8 cellular contexts compared by ENCODE assay signal in the genomic region with DNA sequence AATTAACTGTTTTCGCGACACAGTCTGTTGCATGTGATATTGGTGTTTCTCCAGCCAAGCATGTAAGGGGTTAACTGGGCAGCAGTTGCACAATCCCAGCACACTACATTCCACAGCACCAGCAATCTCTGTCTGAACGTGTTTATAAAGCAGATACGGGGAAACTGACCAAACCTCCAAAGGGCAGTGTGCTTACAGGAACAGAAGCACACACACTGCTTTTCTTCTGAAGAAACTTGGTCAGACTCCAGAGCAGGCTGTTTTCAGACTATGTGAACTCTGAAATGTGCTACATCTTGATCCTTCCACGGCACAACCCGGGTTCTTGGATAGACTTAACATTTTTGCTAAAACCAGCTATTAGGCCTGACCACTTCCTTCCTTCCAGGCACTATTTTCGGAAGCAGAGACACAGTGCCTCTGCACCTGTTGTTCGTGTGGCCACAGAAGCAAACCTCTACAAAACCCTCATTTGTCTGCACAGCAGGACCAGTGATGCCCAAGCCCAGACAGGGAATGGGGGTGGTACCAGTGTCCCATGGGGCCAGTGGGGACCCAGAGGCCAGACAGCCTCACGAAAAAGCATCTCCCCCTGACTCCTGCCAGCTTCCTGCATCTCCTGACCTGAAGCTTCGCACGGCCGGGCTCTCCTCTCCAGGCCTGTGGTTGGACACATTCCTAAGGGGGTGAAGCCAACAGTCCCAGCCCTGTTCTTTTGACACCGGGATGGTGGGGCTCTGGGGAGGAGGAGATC.
DNase-seq lines count a peak whose midpoint lies in the region; ATAC-seq and TF ChIP-seq lines count a peak whose summit lies in the region.

No MANE protein-coding gene starts in this region.

- ATAC-seq in GM21737 (IDR thresholded peaks at IDR 0.05; ENCODE audit: unreplicated experiment), result peak; percentile 72
- peak; percentile 78 for ATAC-seq in IMR-90 (ENCODE audit: low read depth)
- peak; percentile 83 to 84 for ATAC-seq in right cardiac atrium
- peak; percentile 65 for ATAC-seq in stimulated activated effector memory CD8-positive, alpha-beta T cell treated with anti-CD3 and anti-CD28 coated beads, Interleukin-12 subunit alpha, Interleukin-12 subunit beta, amount 100 ng/mL, for 72 hours

- H2BK20ac ChIP-seq in IMR-90 (ENCODE audit: low read depth, low read length), result peak overlapping the region; percentile 76

- intact Hi-C loops in IMR-90 (cut with micrococcal nuclease) (loop anchor here (1.0 to 10.0 kb wide), 3 partner anchors 65 to 261 kb away; a partner anchor contains a TSS), right cardiac atrium (cut with DNase I) (loop anchor here in 2 of 4 donors (5.0 to 10.0 kb wide), 3 partner anchors 37 to 151 kb away; no protein-coding TSS in a partner anchor)

- peaks cover 10% of the 10 kb centered on the region for H3K36me3 Mint-ChIP-seq in activated naive CD8-positive, alpha-beta T cell
- peaks cover 32% of the 10 kb centered on the region for H3K36me3 Mint-ChIP-seq in stimulated activated effector memory CD8-positive, alpha-beta T cell treated with anti-CD3 and anti-CD28 coated beads, Interleukin-12 subunit alpha, Interleukin-12 subunit beta, amount 100 ng/mL, for 72 hours

- H3K4me1 Mint-ChIP-seq in activated naive CD8-positive, alpha-beta T cell (ENCODE audit: low read depth), result peaks cover 54% of the 10 kb centered on the region
- peaks cover 49% of the 10 kb centered on the region for H3K4me1 Mint-ChIP-seq in stimulated activated effector memory CD8-positive, alpha-beta T cell treated with anti-CD3 and anti-CD28 coated beads, Interleukin-12 subunit alpha, Interleukin-12 subunit beta, amount 100 ng/mL, for 72 hours

- peak overlapping the region; percentile 10 for H2AK9ac ChIP-seq in IMR-90 (replicated peaks; ENCODE audit: low read depth, low read length, poor library complexity)

- H2BK15ac ChIP-seq in IMR-90 (ENCODE audit: low read depth, low read length), result peak overlapping the region; percentile 94; the same call in 2 of the 3 replicates

- H3K56ac ChIP-seq in IMR-90 (ENCODE audit: extremely low read depth, insufficient read depth, low read length), result peak overlapping the region; percentile 82

- H3K18ac ChIP-seq in IMR-90 (ENCODE audit: low read depth, low read length), result peak overlapping the region; percentile 41

- TF ChIP-seq RAD21 in IMR-90 (IDR thresholded peaks at IDR 0.05; ENCODE audit: low read length), result 0 out of 2 replicates have a peak, but pooled peaks have one; percentile 3

- peak overlapping the region; percentile 73 for H3K27ac Mint-ChIP-seq in activated naive CD8-positive, alpha-beta T cell
- H3K27ac Mint-ChIP-seq in stimulated activated effector memory CD8-positive, alpha-beta T cell treated with anti-CD3 and anti-CD28 coated beads, Interleukin-12 subunit alpha, Interleukin-12 subunit beta, amount 100 ng/mL, for 72 hours, result peak overlapping the region; percentile 67

- peak overlapping the region; percentile 92 for H3K27ac ChIP-seq in IMR-90 (ENCODE audit: insufficient read depth, low read length)
- peak overlapping the region; percentile 54 for H3K27ac ChIP-seq in right cardiac atrium (ENCODE audit: low read length)

- peak overlapping the region; percentile 95 for H2AK5ac ChIP-seq in IMR-90 (ENCODE audit: low read depth, low read length)

- no peaks in the 10 kb centered on the region for H3K9me3 ChIP-seq in IMR-90 (ENCODE audit: control insufficient read depth, insufficient read depth, low read length)
- no peaks in the 10 kb centered on the region for H3K9me3 ChIP-seq in right cardiac atrium (ENCODE audit: control insufficient read depth, low read length)

- peak; percentile 41; the same call in 1 of the 2 replicates for TF ChIP-seq POLR2A in IMR-90 (IDR thresholded peaks at IDR 0.05; ENCODE audit: low read depth, low read length)

- peak overlapping the region; percentile 42 for H3K4me3 Mint-ChIP-seq in activated naive CD8-positive, alpha-beta T cell
- peak overlapping the region; percentile 33 for H3K4me3 Mint-ChIP-seq in stimulated activated effector memory CD8-positive, alpha-beta T cell treated with anti-CD3 and anti-CD28 coated beads, Interleukin-12 subunit alpha, Interleukin-12 subunit beta, amount 100 ng/mL, for 72 hours

- H4K20me1 ChIP-seq in IMR-90 (ENCODE audit: insufficient read depth, low read length), result peaks cover 8% of the 10 kb centered on the region

- H3K4ac ChIP-seq in IMR-90 (ENCODE audit: low read depth, low read length), result peak overlapping the region; percentile 82

- H2BK120ac ChIP-seq in IMR-90 (ENCODE audit: low read depth, low read length), result peak overlapping the region; percentile 72

- H3K4me1 ChIP-seq in IMR-90 (ENCODE audit: control insufficient read depth, insufficient read depth, low read length), result peaks cover 27% of the 10 kb centered on the region
- H3K4me1 ChIP-seq in right cardiac atrium (ENCODE audit: control insufficient read depth, insufficient read depth, low read length), result peaks cover 37% of the 10 kb centered on the region

- peak overlapping the region; percentile 83 for H3K14ac ChIP-seq in IMR-90 (replicated peaks; ENCODE audit: low read depth, low read length)

- peak overlapping the region; percentile 67 to 93 for H4K8ac ChIP-seq in IMR-90 (ENCODE audit: low read depth in 2 of 2, low read length in 2 of 2)

- dilution Hi-C loops in IMR-90 (cut with HindIII; ENCODE audit: low sequenced_read_pairs, unreplicated experiment), result no loop called here

- POLR2A ChIA-PET in IMR-90 (lab: Charles Lee; ENCODE audit: unreplicated experiment), result interaction anchor here (0.5 kb wide), 1 partner anchor 119 kb away, joined by 3 read pairs; no protein-coding TSS in a partner anchor

- peak overlapping the region; percentile 59 for H4K5ac ChIP-seq in IMR-90 (ENCODE audit: low read depth, low read length)

- H3K36me3 ChIP-seq in IMR-90 (ENCODE audit: control insufficient read depth, insufficient read depth, low read length), result peaks cover 21% of the 10 kb centered on the region

- peak overlapping the region; percentile 0 for H2AFZ ChIP-seq in IMR-90 (replicated peaks; ENCODE audit: low read length, poor library complexity)

- peaks cover 5 to 26% of the 10 kb centered on the region in 2 experiments; a peak in 2 of 4 replicates for H3K79me1 ChIP-seq in IMR-90 (ENCODE audit: low read depth in 1 of 2, low read length in 2 of 2)

- no CpG with 5 or more reads among the region's 13 CpGs for WGBS in IMR-90 (ENCODE audit: extremely low coverage in 2 of 2, insufficient read length in 1 of 2), 2 experiments
- 9% methylated on average over 13 of the region's 13 CpGs for WGBS in right cardiac atrium

- DNase-seq in GM13977 (ENCODE audit: low spot score), result peak; percentile 33
- peak; percentile 96 for DNase-seq in IMR-90
- DNase-seq in right cardiac atrium, result peak in 2 of 3 donors; percentile 46 to 70
- peak in 1 of 2 donors; percentile 54 for DNase-seq in stimulated activated effector memory CD8-positive, alpha-beta T cell treated with anti-CD3 and anti-CD28 coated beads, Interleukin-12 subunit alpha, Interleukin-12 subunit beta, amount 100 ng/mL, for 72 hours (ENCODE audit: low spot score in 2 of 2)
- no peak for DNase-seq in activated CD4-positive, CD25-positive, alpha-beta regulatory T cell (lab: John Stamatoyannopoulos, UW)
- no peak for DNase-seq in DMS 273 (lab: John Stamatoyannopoulos, UW; ENCODE audit: unreplicated experiment)

- no peak for TF ChIP-seq CTCF in GM13977 (IDR thresholded peaks at IDR 0.05; ENCODE audit: extremely low read depth, insufficient read depth, missing control alignments)
- TF ChIP-seq CTCF in IMR-90 (conservative IDR thresholded peaks at IDR 0.05; ENCODE audit: low read depth, low read length), result no peak

- no peaks in the 10 kb centered on the region for H3K27me3 ChIP-seq in IMR-90 (ENCODE audit: control insufficient read depth, insufficient read depth, low read length)
- H3K27me3 ChIP-seq in right cardiac atrium (ENCODE audit: control insufficient read depth, insufficient read depth), result no peaks in the 10 kb centered on the region

- peak overlapping the region; percentile 82 for H3K23ac ChIP-seq in IMR-90 (ENCODE audit: low read depth, low read length)

- peak overlapping the region; percentile 62 for H4K91ac ChIP-seq in IMR-90 (ENCODE audit: insufficient read depth, low read depth, low read length)

- CTCF ChIA-PET in IMR-90 (lab: Yijun Ruan, JAX), result interaction anchor here (1.4 kb wide), 1 partner anchor 120 kb away, joined by 4 read pairs; no protein-coding TSS in a partner anchor

- no TSS peak for BruUV-seq in IMR-90 (replicated peaks; lab: Mats Ljungman, UMichigan)

- H3K4me2 ChIP-seq in IMR-90 (ENCODE audit: low read depth, low read length), result peak overlapping the region; percentile 49

- H3K4me3 ChIP-seq in IMR-90 (ENCODE audit: insufficient read depth, low read depth, low read length) (peak overlapping the region; percentile 17; the same call in 1 of the 2 replicates), right cardiac atrium (ENCODE audit: low read length) (peak overlapping the region; percentile 30)

- in situ Hi-C loops in GM13977 (cut with MboI; ENCODE audit: low pct_unique_long_range_greater_than_20kb, low sequenced_read_pairs, unreplicated experiment) (no loop called here), IMR-90 (cut with MboI; ENCODE audit: low sequenced_read_pairs) (no loop called here)

- peak overlapping the region; percentile 76 for H2BK5ac ChIP-seq in IMR-90 (ENCODE audit: low read depth, low read length, poor library complexity, severe bottlenecking)

- no peaks in the 10 kb centered on the region for H3K27me3 Mint-ChIP-seq in activated naive CD8-positive, alpha-beta T cell

- H3K9me1 ChIP-seq in IMR-90 (ENCODE audit: insufficient read depth, low read length), result peaks cover 32% of the 10 kb centered on the region

- peak overlapping the region; percentile 69 for H3K9ac ChIP-seq in IMR-90 (ENCODE audit: low read depth, low read length)

- no peaks in the 10 kb centered on the region for H3K9me3 Mint-ChIP-seq in activated naive CD8-positive, alpha-beta T cell (ENCODE audit: low read depth)
- no peaks in the 10 kb centered on the region for H3K9me3 Mint-ChIP-seq in stimulated activated effector memory CD8-positive, alpha-beta T cell treated with anti-CD3 and anti-CD28 coated beads, Interleukin-12 subunit alpha, Interleukin-12 subunit beta, amount 100 ng/mL, for 72 hours

TF ChIP-seq in IMR-90, 13 proteins besides CTCF, POLR2A, EP300 and RAD21:
- TF ChIP-seq BHLHE40 (IDR thresholded peaks at IDR 0.05; ENCODE audit: low read depth, low read length) (peak; percentile 77; the same call in 1 of the 2 replicates), FOS (IDR thresholded peaks at IDR 0.05; ENCODE audit: low read depth, low read length) (no peak), CEBPB (IDR thresholded peaks at IDR 0.05; ENCODE audit: low read depth, low read length) (peak; percentile 99), MXI1 (IDR thresholded peaks at IDR 0.05; ENCODE audit: borderline replicate concordance, low read depth, low read length) (0 out of 2 replicates have a peak, but pooled peaks have one; percentile 31), MAZ (IDR thresholded peaks at IDR 0.05; ENCODE audit: borderline replicate concordance, low read depth, low read length) (peak; percentile 29; the same call in 1 of the 2 replicates)
TF ChIP-seq in IMR-90: peak in this region for 4.

Comparison
In these comparisons a context has a peak if more than half of its experiments do, and no peak if none do; other contexts are left out.
1. DNase-seq: peak in GM13977 (single experiment), IMR-90 (single experiment) and right cardiac atrium (2 of 3); none in activated CD4-positive, CD25-positive, alpha-beta regulatory T cell (0 of 4) and DMS 273 (single experiment).
2. Peak in every context shown above with its lines, with median percentiles within 50 percentile points of each other: ATAC-seq.